Comparison of ENCODE assay signal across 10 cellular contexts in the genomic region with DNA sequence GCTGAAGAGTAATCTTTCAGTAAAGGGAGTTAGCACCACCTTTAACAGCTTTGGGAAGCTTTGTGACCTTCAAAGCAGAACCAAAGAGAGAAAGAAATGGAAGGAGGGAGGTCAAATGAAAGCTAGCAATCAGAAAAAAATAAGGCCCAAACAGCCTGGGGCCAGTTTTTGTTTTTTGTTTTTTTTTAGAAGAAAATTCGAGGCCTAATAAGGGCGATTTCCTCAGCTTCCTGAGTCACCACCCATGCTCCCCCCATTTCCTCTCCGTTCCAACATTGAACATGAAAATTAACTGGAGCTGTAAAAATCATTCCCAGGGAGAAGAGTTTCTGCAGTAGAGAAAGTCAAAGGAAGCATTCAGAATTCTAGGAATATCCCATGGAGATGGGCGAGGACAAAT.
DNase-seq lines count a peak whose midpoint lies in the region; ATAC-seq, FAIRE-seq and TF ChIP-seq lines count a peak whose summit lies in the region.
"Had no signal": no experiment of that assay in that cellular context is flagged by ENCODE, and none has a peak within 500 bp of the region (broad histone marks: within the 10 kb centered on the region; RNA-seq: fewer than 3 reads in every experiment).

No MANE protein-coding gene starts in this region.

- FAIRE-seq in GM12878 (lab: Jason Lieb, UNC) = no peak
- FAIRE-seq: keratinocyte had no signal

- no peaks in the 10 kb centered on the region for H3K27me3 ChIP-seq in HUES64 (ENCODE audit: insufficient read depth, low read length)
- H3K27me3 ChIP-seq in GM12878 (replicated peaks in 1 of 2; ENCODE audit: control insufficient read depth in 2 of 2, insufficient read depth in 2 of 2, low read length in 1 of 2) = no peaks in the 10 kb centered on the region
- peaks cover 0 to 3% of the 10 kb centered on the region in 2 donors for H3K27me3 ChIP-seq in mucosa of rectum (ENCODE audit: control insufficient read depth in 2 of 2, insufficient read depth in 2 of 2, low read length in 2 of 2)
- no peaks in the 10 kb centered on the region for H3K27me3 ChIP-seq in BE2C

- CTCF ChIA-PET in GM12878 (lab: Yijun Ruan, JAX) = interaction anchor here (0.8 to 2.3 kb wide), 7 partner anchors 9 to 68 kb away, joined by 3 to 7 read pairs (median 3); no protein-coding TSS in a partner anchor

- H3K4me1 ChIP-seq in HUES64 (ENCODE audit: insufficient read depth, low read length) (peaks cover 24% of the 10 kb centered on the region), GM12878 (ENCODE audit: control insufficient read depth, insufficient read depth, low read length) (peaks cover 55% of the 10 kb centered on the region), mucosa of rectum (ENCODE audit: control insufficient read depth in 2 of 2, insufficient read depth in 2 of 2, low read length in 2 of 2) (peaks cover 0 to 4% of the 10 kb centered on the region in 2 donors), BE2C (no peaks in the 10 kb centered on the region)

- peaks cover 66% of the 10 kb centered on the region for H3K79me2 ChIP-seq in GM12878 (ENCODE audit: control insufficient read depth, insufficient read depth, low read length)

- DNase-seq in AG08396 (ENCODE audit: low spot score) (peak; percentile 12), GM12878 (ENCODE audit: low read depth, low spot score) (no peak), amygdala (lab: John Stamatoyannopoulos, UW) (no peak), BE2C (no peak)
- DNase-seq: NCI-H510A treated with DMSO at 0.1 percent for 48 hours had no signal

- in situ Hi-C loops in GM12878 (cut with MboI) = no loop called here

- H3K27ac ChIP-seq in HUES64 (ENCODE audit: low read depth, low read length) = peak overlapping the region; percentile 81; the same call in 1 of the 2 replicates
- peak overlapping the region; percentile 90 for H3K27ac ChIP-seq in GM12878 (ENCODE audit: control insufficient read depth, insufficient read depth)
- H3K27ac ChIP-seq in mucosa of rectum (ENCODE audit: low read depth in 2 of 2, low read length in 2 of 2) = peak overlapping the region; percentile 20 to 52

- ATAC-seq in GM12878 = peak; percentile 11; the same call in 1 of the 3 replicates
- no peak for ATAC-seq in GM21447 (IDR thresholded peaks at IDR 0.05; ENCODE audit: unreplicated experiment)
- ATAC-seq in HG02623 (IDR thresholded peaks at IDR 0.05; ENCODE audit: unreplicated experiment) = no peak

- peak overlapping the region; percentile 19 for H3K4me2 ChIP-seq in GM12878 (ENCODE audit: control insufficient read depth, insufficient read depth)

- POLR2A ChIA-PET in GM12878 (lab: Charles Lee) = interaction anchor here (0.7 to 2.3 kb wide), 12 partner anchors 9 to 105 kb away, joined by 3 to 8 read pairs (median 4); no protein-coding TSS in a partner anchor

- SMC1A ChIA-PET in GM12878 (lab: Charles Lee; ENCODE audit: uncharacterized antibody, unreplicated experiment) = interaction anchor here (0.9 to 26.5 kb wide), 15 partner anchors 10 to 112 kb away, joined by 3 to 624 read pairs (median 8); no protein-coding TSS in a partner anchor

- no peak for TF ChIP-seq POLR2A in GM12878 (IDR thresholded peaks at IDR 0.05; ENCODE audit: low read depth, low read length)

- no peak overlapping the region for H2AFZ ChIP-seq in GM12878 (ENCODE audit: control insufficient read depth, low read depth, low read length)

- BruUV-seq in GM12878 (replicated peaks; lab: Mats Ljungman, UMichigan) = no TSS peak

- TF ChIP-seq CTCF in GM12878 (IDR thresholded peaks at IDR 0.05 in 2 of 3, conservative IDR thresholded peaks at IDR 0.05 in 1 of 3; ENCODE audit: control insufficient read depth in 2 of 3, extremely low read depth in 1 of 3, insufficient read depth in 1 of 3, low read depth in 3 of 3, low read length in 3 of 3) (no peak), BE2C (IDR thresholded peaks at IDR 0.05; ENCODE audit: low read depth, low read length) (no peak)

- H3K9ac ChIP-seq in HUES64 (ENCODE audit: low read depth, low read length) = no peak overlapping the region
- H3K9ac ChIP-seq in GM12878 (ENCODE audit: control insufficient read depth, insufficient read depth, low read length) = peak overlapping the region; percentile 22
- H3K9ac ChIP-seq in mucosa of rectum (ENCODE audit: low read depth in 1 of 2, low read length in 2 of 2) = no peak overlapping the region

- no peak overlapping the region for H3K4me3 ChIP-seq in HUES64 (ENCODE audit: low read length)
- peak overlapping the region; percentile 49; the same call in 1 of the 2 replicates for H3K4me3 ChIP-seq in GM12878
- no peak overlapping the region for H3K4me3 ChIP-seq in mucosa of rectum (ENCODE audit: low read length in 2 of 2)
- no peak overlapping the region for H3K4me3 ChIP-seq in BE2C (ENCODE audit: low read depth, low read length)

- H4K20me1 ChIP-seq in GM12878 (ENCODE audit: control insufficient read depth, insufficient read depth) = no peaks in the 10 kb centered on the region

- no peak for TF ChIP-seq RAD21 in GM12878 (IDR thresholded peaks at IDR 0.05; ENCODE audit: insufficient read depth, low read depth, low read length)

- RAD21 ChIA-PET in GM12878 (lab: Charles Lee; ENCODE audit: unreplicated experiment) = interaction anchor here (0.6 to 7.6 kb wide), 19 partner anchors 9 to 116 kb away, joined by 3 to 80 read pairs (median 4); no protein-coding TSS in a partner anchor

- TF ChIP-seq EP300 in GM12878 (IDR thresholded peaks at IDR 0.05; ENCODE audit: borderline replicate concordance in 1 of 2, control insufficient read depth in 1 of 2, low read depth in 2 of 2, low read length in 2 of 2) = no peak

- no peaks in the 10 kb centered on the region for H3K36me3 ChIP-seq in HUES64 (ENCODE audit: insufficient read depth, low read length)
- no peaks in the 10 kb centered on the region for H3K36me3 ChIP-seq in GM12878 (ENCODE audit: control insufficient read depth in 2 of 2, insufficient read depth in 2 of 2, low read length in 1 of 2)
- H3K36me3 ChIP-seq in mucosa of rectum (ENCODE audit: control insufficient read depth in 2 of 2, insufficient read depth in 2 of 2, low read length in 2 of 2) = no peaks in the 10 kb centered on the region
- no peaks in the 10 kb centered on the region for H3K36me3 ChIP-seq in BE2C

- no peaks in the 10 kb centered on the region for H3K9me3 ChIP-seq in HUES64 (ENCODE audit: insufficient read depth, low read depth, low read length)
- no peaks in the 10 kb centered on the region; the same call in 2 of the 3 replicates for H3K9me3 ChIP-seq in GM12878 (replicated peaks; ENCODE audit: control insufficient read depth, insufficient read depth, low read length)
- H3K9me3 ChIP-seq in mucosa of rectum (ENCODE audit: control insufficient read depth in 2 of 2, low read length in 2 of 2) = no peaks in the 10 kb centered on the region
- H3K9me3 ChIP-seq in BE2C = no peaks in the 10 kb centered on the region

- WGBS in HUES64 = 18% methylated on average over 1 of the region's 4 CpGs
- WGBS in GM12878 (ENCODE audit: insufficient coverage, insufficient replicate concordance, low lambda C conversion rate, missing lambda C conversion rate) = 3% methylated on average over 4 of the region's 4 CpGs

- intact Hi-C loops in GM12878 (cut with micrococcal nuclease; ENCODE audit: unreplicated experiment) = loop anchor here (2.0 kb wide), 1 partner anchor 24 kb away; no protein-coding TSS in a partner anchor

TF ChIP-seq in GM12878, 131 proteins besides CTCF, POLR2A, EP300 and RAD21:
- TF ChIP-seq IKZF1 (conservative IDR thresholded peaks at IDR 0.05) = 0 out of 2 replicates have a peak, but pooled peaks have one; percentile 32
- TF ChIP-seq FOXM1 (IDR thresholded peaks at IDR 0.05; ENCODE audit: low read depth, low read length) = no peak
- TF ChIP-seq, protein P1, sequence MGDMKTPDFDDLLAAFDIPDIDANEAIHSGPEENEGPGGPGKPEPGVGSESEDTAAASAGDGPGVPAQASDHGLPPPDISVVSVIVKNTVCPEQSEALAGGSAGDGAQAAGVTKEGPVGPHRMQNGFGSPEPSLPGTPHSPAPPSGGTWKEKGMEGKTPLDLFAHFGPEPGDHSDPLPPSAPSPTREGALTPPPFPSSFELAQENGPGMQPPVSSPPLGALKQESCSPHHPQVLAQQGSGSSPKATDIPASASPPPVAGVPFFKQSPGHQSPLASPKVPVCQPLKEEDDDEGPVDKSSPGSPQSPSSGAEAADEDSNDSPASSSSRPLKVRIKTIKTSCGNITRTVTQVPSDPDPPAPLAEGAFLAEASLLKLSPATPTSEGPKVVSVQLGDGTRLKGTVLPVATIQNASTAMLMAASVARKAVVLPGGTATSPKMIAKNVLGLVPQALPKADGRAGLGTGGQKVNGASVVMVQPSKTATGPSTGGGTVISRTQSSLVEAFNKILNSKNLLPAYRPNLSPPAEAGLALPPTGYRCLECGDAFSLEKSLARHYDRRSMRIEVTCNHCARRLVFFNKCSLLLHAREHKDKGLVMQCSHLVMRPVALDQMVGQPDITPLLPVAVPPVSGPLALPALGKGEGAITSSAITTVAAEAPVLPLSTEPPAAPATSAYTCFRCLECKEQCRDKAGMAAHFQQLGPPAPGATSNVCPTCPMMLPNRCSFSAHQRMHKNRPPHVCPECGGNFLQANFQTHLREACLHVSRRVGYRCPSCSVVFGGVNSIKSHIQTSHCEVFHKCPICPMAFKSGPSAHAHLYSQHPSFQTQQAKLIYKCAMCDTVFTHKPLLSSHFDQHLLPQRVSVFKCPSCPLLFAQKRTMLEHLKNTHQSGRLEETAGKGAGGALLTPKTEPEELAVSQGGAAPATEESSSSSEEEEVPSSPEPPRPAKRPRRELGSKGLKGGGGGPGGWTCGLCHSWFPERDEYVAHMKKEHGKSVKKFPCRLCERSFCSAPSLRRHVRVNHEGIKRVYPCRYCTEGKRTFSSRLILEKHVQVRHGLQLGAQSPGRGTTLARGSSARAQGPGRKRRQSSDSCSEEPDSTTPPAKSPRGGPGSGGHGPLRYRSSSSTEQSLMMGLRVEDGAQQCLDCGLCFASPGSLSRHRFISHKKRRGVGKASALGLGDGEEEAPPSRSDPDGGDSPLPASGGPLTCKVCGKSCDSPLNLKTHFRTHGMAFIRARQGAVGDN (IDR thresholded peaks at IDR 0.05) = 0 out of 2 replicates have a peak, but pooled peaks have one; percentile 16
- no peak for TF ChIP-seq MEF2B (IDR thresholded peaks at IDR 0.05; ENCODE audit: partially characterized antibody, poor library complexity, severe bottlenecking)
- TF ChIP-seq KLF5 (IDR thresholded peaks at IDR 0.05; ENCODE audit: partially characterized antibody) = no peak
- TF ChIP-seq NFXL1 (IDR thresholded peaks at IDR 0.05; ENCODE audit: borderline replicate concordance) = no peak
- peak; percentile 24 to 49; a peak in 3 of 4 replicates for TF ChIP-seq IKZF2 (IDR thresholded peaks at IDR 0.05)
- TF ChIP-seq SRF (IDR thresholded peaks at IDR 0.05; ENCODE audit: low read depth in 2 of 2, low read length in 2 of 2) = 0 out of 4 replicates have a peak, but pooled peaks of 1 of the 2 experiments have one; percentile 32
- TF ChIP-seq FOXK2 (IDR thresholded peaks at IDR 0.05) = no peak

Comparison
In these comparisons a context has a peak if more than half of its experiments do, and no peak if none do; other contexts are left out.
1. H3K27ac ChIP-seq: peak in every context shown above with its lines; median percentile 90 in GM12878; 81 in HUES64; 36 in mucosa of rectum.